In the genomic region with DNA sequence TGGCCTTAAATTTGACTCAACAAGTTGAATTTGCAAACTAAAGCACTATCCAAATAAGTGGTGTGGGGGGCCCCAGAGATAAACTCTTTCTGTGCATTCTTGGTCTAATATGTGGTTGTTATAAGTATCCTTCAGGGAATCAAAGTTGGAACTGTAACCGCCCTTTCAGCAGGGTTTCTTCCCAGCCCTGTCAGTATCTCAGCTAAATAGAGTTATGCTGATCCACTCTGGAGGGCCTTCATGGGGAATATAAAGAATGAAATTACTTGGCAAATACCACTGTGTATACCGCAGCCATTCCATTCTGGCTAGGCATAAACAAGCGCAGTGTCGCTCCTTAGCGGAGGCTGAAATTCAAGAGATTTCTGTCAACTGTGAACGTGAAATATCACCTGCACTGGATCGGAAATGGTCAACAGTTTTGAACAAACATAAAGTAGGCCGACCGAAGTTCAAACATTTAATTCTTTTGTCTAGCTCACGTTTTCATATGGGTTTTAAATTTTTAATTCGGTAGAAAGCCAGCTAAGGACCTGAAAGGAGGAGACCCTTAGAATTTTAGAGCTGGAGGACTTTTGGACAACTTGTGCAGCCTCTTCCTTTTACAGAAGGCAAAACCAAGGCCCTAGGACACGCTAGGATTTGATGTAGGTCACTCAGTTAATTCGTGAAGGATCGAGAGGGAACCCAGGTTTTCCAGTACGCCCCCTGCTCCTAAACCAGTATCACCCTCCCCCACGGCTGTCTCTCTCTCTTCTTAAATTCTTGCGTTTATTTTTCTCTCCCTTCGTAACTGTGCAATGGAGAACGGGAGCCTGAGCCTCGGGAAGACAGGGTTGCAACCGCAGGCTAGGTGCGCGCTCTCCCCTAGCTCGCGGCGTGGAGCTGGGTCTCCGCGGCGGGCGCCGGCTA, we compare ENCODE assay signal across 8 cellular contexts.
DNase-seq lines count a peak whose midpoint lies in the region; ATAC-seq, FAIRE-seq and TF ChIP-seq lines count a peak whose summit lies in the region.

No MANE protein-coding gene starts in this region.

- peak in 1 of 2 experiments; percentile 26; a peak in 3 of 6 replicates for ATAC-seq in A549
- ATAC-seq in GM18909 (IDR thresholded peaks at IDR 0.05; ENCODE audit: poor library complexity, unreplicated experiment): peak; percentile 9
- no peak for ATAC-seq in HG02798 (IDR thresholded peaks at IDR 0.05; ENCODE audit: poor library complexity, unreplicated experiment)

- H3K4me3 ChIP-seq in A549: peak overlapping the region; percentile 96
- peak overlapping the region; percentile 51 to 54 for H3K4me3 ChIP-seq in cardiac fibroblast (replicated peaks in 1 of 2; ENCODE audit: low read depth in 2 of 2, low read length in 2 of 2)
- peak overlapping the region; percentile 40 for H3K4me3 ChIP-seq in lower leg skin (ENCODE audit: low read depth, poor library complexity, severe bottlenecking)
- H3K4me3 ChIP-seq in thyroid gland (replicated peaks in 1 of 3): peak overlapping the region; percentile 72 to 81 (median 75)

- POLR2A ChIA-PET in A549 (lab: Yijun Ruan, JAX): interaction anchor here (0.7 to 2.5 kb wide), 8 partner anchors 18 to 78 kb away, joined by 3 to 18 read pairs (median 6); a partner anchor contains a TSS

- DNase-seq in A549 (ENCODE audit: low read depth in 1 of 2, low spot score in 1 of 2) (no peak), NCI-H1092 (lab: John Stamatoyannopoulos, UW) (peak; percentile 21), cardiac fibroblast (ENCODE audit: low read depth in 2 of 2) (peak; percentile 74 to 82), lower leg skin (ENCODE audit: low spot score in 2 of 2) (no peak), thyroid gland (no peak), Ammon's horn (ENCODE audit: low spot score) (no peak)

- TF ChIP-seq POLR2A in A549 (IDR thresholded peaks at IDR 0.05; ENCODE audit: low read length) (no peak), lower leg skin (IDR thresholded peaks at IDR 0.05) (no peak), thyroid gland (IDR thresholded peaks at IDR 0.05) (no peak)

- H3K4me2 ChIP-seq in A549: peak overlapping the region; percentile 95

- H3K36me3 ChIP-seq in thyroid gland: no peaks in the 10 kb centered on the region

- H3K9me3 ChIP-seq in A549: no peaks in the 10 kb centered on the region
- H3K9me3 ChIP-seq in thyroid gland: no peaks in the 10 kb centered on the region

- intact Hi-C loops in lower leg skin (cut with DNase I; ENCODE audit: low total_unique reads) (no loop called here), thyroid gland (cut with DNase I) (loop anchor here (10.0 kb wide), 1 partner anchor 75 kb away; a partner anchor contains a TSS)

- peaks cover 21% of the 10 kb centered on the region for H3K4me1 ChIP-seq in A549
- peaks cover 8 to 11% of the 10 kb centered on the region in 2 donors for H3K4me1 ChIP-seq in thyroid gland

- no peaks in the 10 kb centered on the region for H3K27me3 ChIP-seq in thyroid gland

- WGBS in A549 (ENCODE audit: missing lambda C conversion rate): 30% methylated on average over 30 of the region's 31 CpGs
- 24 to 31% methylated on average over 31 of the region's 31 CpGs for whole genome bisulfite sequencing in lower leg skin, 2 donors
- 28 to 31% methylated on average over 31 of the region's 31 CpGs for WGBS in thyroid gland, 2 donors

- CTCF ChIA-PET in A549 (lab: Yijun Ruan, JAX): interaction anchor here (0.7 to 2.7 kb wide), 22 partner anchors 9 to 154 kb away, joined by 3 to 20 read pairs (median 4); a partner anchor contains a TSS

- no peak for TF ChIP-seq EP300 in A549 (IDR thresholded peaks at IDR 0.05)

- H3K27ac ChIP-seq in A549: peak overlapping the region; percentile 94 to 96
- H3K27ac ChIP-seq in thyroid gland: peak overlapping the region; percentile 93 to 97 (median 97)

- no peak for TF ChIP-seq RAD21 in A549 (conservative IDR thresholded peaks at IDR 0.05 in 1 of 2, IDR thresholded peaks at IDR 0.05 in 1 of 2)

- no peak for FAIRE-seq in A549 (lab: Jason Lieb, UNC)

- no peak for TF ChIP-seq CTCF in A549 (IDR thresholded peaks at IDR 0.05)
- TF ChIP-seq CTCF in cardiac fibroblast (IDR thresholded peaks at IDR 0.05; ENCODE audit: low read depth, low read length): no peak
- no peak for TF ChIP-seq CTCF in lower leg skin (IDR thresholded peaks at IDR 0.05)
- TF ChIP-seq CTCF in thyroid gland (IDR thresholded peaks at IDR 0.05): no peak

TF ChIP-seq in A549, 52 proteins besides CTCF, POLR2A, EP300 and RAD21:
- TF ChIP-seq, protein P1, sequence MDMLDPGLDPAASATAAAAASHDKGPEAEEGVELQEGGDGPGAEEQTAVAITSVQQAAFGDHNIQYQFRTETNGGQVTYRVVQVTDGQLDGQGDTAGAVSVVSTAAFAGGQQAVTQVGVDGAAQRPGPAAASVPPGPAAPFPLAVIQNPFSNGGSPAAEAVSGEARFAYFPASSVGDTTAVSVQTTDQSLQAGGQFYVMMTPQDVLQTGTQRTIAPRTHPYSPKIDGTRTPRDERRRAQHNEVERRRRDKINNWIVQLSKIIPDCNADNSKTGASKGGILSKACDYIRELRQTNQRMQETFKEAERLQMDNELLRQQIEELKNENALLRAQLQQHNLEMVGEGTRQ (IDR thresholded peaks at IDR 0.05): no peak
- TF ChIP-seq ZFP36 (IDR thresholded peaks at IDR 0.05; ENCODE audit: borderline replicate concordance, partially characterized antibody) (no peak), GATA3 (IDR thresholded peaks at IDR 0.05; ENCODE audit: borderline replicate concordance) (peak; percentile 2; the same call in 1 of the 2 replicates), EHMT2 (IDR thresholded peaks at IDR 0.05; ENCODE audit: low read depth) (no peak)
- TF ChIP-seq, protein P2, sequence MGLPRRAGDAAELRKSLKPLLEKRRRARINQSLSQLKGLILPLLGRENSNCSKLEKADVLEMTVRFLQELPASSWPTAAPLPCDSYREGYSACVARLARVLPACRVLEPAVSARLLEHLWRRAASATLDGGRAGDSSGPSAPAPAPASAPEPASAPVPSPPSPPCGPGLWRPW (IDR thresholded peaks at IDR 0.05): no peak
- TF ChIP-seq, protein P3, sequence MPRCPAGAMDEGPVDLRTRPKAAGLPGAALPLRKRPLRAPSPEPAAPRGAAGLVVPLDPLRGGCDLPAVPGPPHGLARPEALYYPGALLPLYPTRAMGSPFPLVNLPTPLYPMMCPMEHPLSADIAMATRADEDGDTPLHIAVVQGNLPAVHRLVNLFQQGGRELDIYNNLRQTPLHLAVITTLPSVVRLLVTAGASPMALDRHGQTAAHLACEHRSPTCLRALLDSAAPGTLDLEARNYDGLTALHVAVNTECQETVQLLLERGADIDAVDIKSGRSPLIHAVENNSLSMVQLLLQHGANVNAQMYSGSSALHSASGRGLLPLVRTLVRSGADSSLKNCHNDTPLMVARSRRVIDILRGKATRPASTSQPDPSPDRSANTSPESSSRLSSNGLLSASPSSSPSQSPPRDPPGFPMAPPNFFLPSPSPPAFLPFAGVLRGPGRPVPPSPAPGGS (IDR thresholded peaks at IDR 0.05): no peak

Comparison
In these comparisons a context has a peak if more than half of its experiments do, and no peak if none do; other contexts are left out.
1. DNase-seq: peak in NCI-H1092 (single experiment) and cardiac fibroblast (2 of 2); none in A549 (0 of 2), lower leg skin (0 of 2), thyroid gland (0 of 2) and Ammon's horn (single experiment).
2. H3K4me3 ChIP-seq: peak in every context shown above with its lines; median percentile 96 in A549; 75 in thyroid gland; 52 in cardiac fibroblast; 40 in lower leg skin.